Comparison of ENCODE assay signal across 10 cellular contexts in genomic region chr1:55064071-55064581, GRCh38. TPM values are rescaled to one million over a fixed set of nuclear protein-coding genes. Genes with fewer than 3 reads are reported as not detected.
DNase-seq lines count a peak whose midpoint lies in the region; ATAC-seq and TF ChIP-seq lines count a peak whose summit lies in the region.
"Had no signal": no experiment of that assay in that cellular context is flagged by ENCODE, and none has a peak within 500 bp of the region (broad histone marks: within the 10 kb centered on the region; RNA-seq: fewer than 3 reads in every experiment).

No MANE protein-coding gene starts in this region.

- H3K36me3 Mint-ChIP-seq in activated B cell treated with CpG ODN at 0.5 μM for 24 hours (ENCODE audit: low read depth) = peaks cover 34% of the 10 kb centered on the region

- intact Hi-C loops in activated B cell treated with CpG ODN at 0.5 μM for 24 hours (cut with micrococcal nuclease) = no loop called here

- peak; percentile 41 for ATAC-seq in HG02973 (IDR thresholded peaks at IDR 0.05; ENCODE audit: unreplicated experiment)
- peak; percentile 28 for ATAC-seq in activated B cell treated with CpG ODN at 0.5 μM for 24 hours (ENCODE audit: low read depth)
- ATAC-seq in left lobe of liver = peak; percentile 23
- no peak for ATAC-seq in HG03571 (IDR thresholded peaks at IDR 0.05; ENCODE audit: unreplicated experiment)
- ATAC-seq in HG02870 (IDR thresholded peaks at IDR 0.05; ENCODE audit: unreplicated experiment) = no peak

- no peak overlapping the region for H3K4me3 Mint-ChIP-seq in activated B cell treated with CpG ODN at 0.5 μM for 24 hours
- H3K4me3 Mint-ChIP-seq: nephron; stimulated activated naive CD8-positive, alpha-beta T cell treated with anti-CD3 and anti-CD28 coated beads, Interleukin-15, Interleukin-2, amounts not matched to agents 100 ng/mL and 50 ng/mL, for 24 hours had no signal

- no peaks in the 10 kb centered on the region for H3K27me3 Mint-ChIP-seq in activated B cell treated with CpG ODN at 0.5 μM for 24 hours
- H3K27me3 Mint-ChIP-seq: stimulated activated naive CD8-positive, alpha-beta T cell treated with anti-CD3 and anti-CD28 coated beads, Interleukin-15, Interleukin-2, amounts not matched to agents 100 ng/mL and 50 ng/mL, for 24 hours had no signal

- POLR2A ChIA-PET in activated B cell treated with CpG ODN at 0.5 μM for 24 hours (lab: Charles Lee) = no interaction called here

- no peak for TF ChIP-seq CTCF in activated B cell treated with CpG ODN at 0.5 μM for 24 hours (IDR thresholded peaks at IDR 0.05)

- peak; percentile 85 for DNase-seq in DMS79 (lab: John Stamatoyannopoulos, UW)
- no peak for DNase-seq in activated B cell treated with CpG ODN at 0.5 μM for 24 hours
- no peak for DNase-seq in left lobe of liver (ENCODE audit: low spot score)
- DNase-seq in stimulated activated CD4-positive, alpha-beta T cell treated with anti-CD3 and anti-CD28 coated beads, Interleukin-2, amount 100 ng/mL, for 48 hours = no peak
- no peak for DNase-seq in NCI-H510A (lab: John Stamatoyannopoulos, UW)

- CTCF ChIA-PET in activated B cell treated with CpG ODN at 0.5 μM for 24 hours (lab: Charles Lee) = interaction anchor here (1.5 kb wide), 1 partner anchor 213 kb away, joined by 4 read pairs; no protein-coding TSS in a partner anchor

- no peak overlapping the region for H3K27ac Mint-ChIP-seq in activated B cell treated with CpG ODN at 0.5 μM for 24 hours
- H3K27ac Mint-ChIP-seq: nephron; stimulated activated naive CD8-positive, alpha-beta T cell treated with anti-CD3 and anti-CD28 coated beads, Interleukin-15, Interleukin-2, amounts not matched to agents 100 ng/mL and 50 ng/mL, for 24 hours had no signal

- H3K9me3 Mint-ChIP-seq in activated B cell treated with CpG ODN at 0.5 μM for 24 hours = no peaks in the 10 kb centered on the region
- H3K9me3 Mint-ChIP-seq: nephron; stimulated activated naive CD8-positive, alpha-beta T cell treated with anti-CD3 and anti-CD28 coated beads, Interleukin-15, Interleukin-2, amounts not matched to agents 100 ng/mL and 50 ng/mL, for 24 hours had no signal

- no peaks in the 10 kb centered on the region for H3K4me1 Mint-ChIP-seq in activated B cell treated with CpG ODN at 0.5 μM for 24 hours

RNA-seq across cellular contexts. Expression of gene PCSK9, which starts 24.8 kb away (rescaled TPM):
- total RNA-seq in activated B cell treated with CpG ODN at 0.5 μM for 24 hours = not detected in 2 replicates
- total RNA-seq in left lobe of liver = 31.6 TPM

Comparison
In these comparisons a context has a peak if more than half of its experiments do, and no peak if none do; other contexts are left out.
1. ATAC-seq: peak in HG02973 (single experiment), activated B cell treated with CpG ODN at 0.5 μM for 24 hours (single experiment) and left lobe of liver (single experiment); none in HG03571 (single experiment) and HG02870 (single experiment).
2. RNA of gene PCSK9, which starts 24.8 kb away (total RNA-seq): 31.6 TPM in left lobe of liver (single experiment); not detected in activated B cell treated with CpG ODN at 0.5 μM for 24 hours; every median in the first group is over 10 times any median in the second.